Comparison of ENCODE assay signal across 34 cellular contexts in genomic region chr3:13838421-13838820, GRCh38. TPM values are rescaled to one million over a fixed set of nuclear protein-coding genes. Genes with fewer than 3 reads are reported as not detected.
"Had no signal": no experiment of that assay in that cellular context is flagged by ENCODE, and none has a peak within 500 bp of the region (broad histone marks: within the 10 kb centered on the region; RNA-seq: fewer than 3 reads in every experiment).

No MANE protein-coding gene starts in this region.

- H3K4me3 ChIP-seq: adrenal gland, body of pancreas, esophagus squamous epithelium, gastroesophageal sphincter, heart right ventricle had no signal

- H3K27ac ChIP-seq: adrenal gland, body of pancreas, esophagus squamous epithelium, gastroesophageal sphincter, heart right ventricle had no signal

- FAIRE-seq: colon had no signal

- H3K36me3 ChIP-seq: adrenal gland, esophagus squamous epithelium, gastroesophageal sphincter, heart right ventricle had no signal

- H3K4me1 ChIP-seq: adrenal gland, body of pancreas, gastroesophageal sphincter, heart right ventricle had no signal

- DNase-seq: activated CD4-positive, alpha-beta memory T cell treated with anti-CD3 and anti-CD28 coated beads for 36 hours; activated CD4-positive, alpha-beta T cell treated with anti-CD3 and anti-CD28 coated beads for 36 hours; activated CD4-positive, alpha-beta T cell treated with anti-CD3 and anti-CD28 coated beads, Interleukin-2, amount 10 ng/mL, durations not matched to agents 24 days and 14 days; activated CD4-positive, CD25-positive, alpha-beta regulatory T cell; activated CD4-positive, CD25-positive, alpha-beta regulatory T cell treated with anti-CD3 and anti-CD28 coated beads, Interleukin-2, amount 50 U/mL, for 72 hours; activated CD8-positive, alpha-beta memory T cell treated with anti-CD3 and anti-CD28 coated beads, Interleukin-2, amount 10 ng/mL, durations not matched to agents 7 days and 5 days; activated CD8-positive, alpha-beta memory T cell treated with anti-CD3 and anti-CD28 coated beads, Interleukin-2, amount 50 U/mL, for 4 hours; activated CD8-positive, alpha-beta T cell treated with anti-CD3 and anti-CD28 coated beads, Interleukin-2, amount 10 ng/mL, durations not matched to agents 7 days and 5 days; activated effector memory CD4-positive, alpha-beta T cell treated with anti-CD3 and anti-CD28 coated beads, Interleukin-2, amount 50 U/mL, for 16 hours; activated naive CD4-positive, alpha-beta T cell treated with anti-CD3 and anti-CD28 coated beads for 36 hours; activated naive CD8-positive, alpha-beta T cell treated with anti-CD3 and anti-CD28 coated beads for 36 hours; activated naive CD8-positive, alpha-beta T cell treated with anti-CD3 and anti-CD28 coated beads, Interleukin-2, amount 50 U/mL, for 24 hours; activated T-cell treated with anti-CD3 and anti-CD28 coated beads, Interleukin-2, amount 50 U/mL, for 1 hour; activated T-cell treated with anti-CD3 and anti-CD28 coated beads, Interleukin-2, amount 50 U/mL, for 48 hours; adrenal gland; amygdala; body of pancreas; cortex of kidney; dermis blood vessel endothelial cell; effector CD4-positive, alpha-beta T cell; effector memory CD8-positive, alpha-beta T cell; esophagus squamous epithelium; foreskin melanocyte; heart right ventricle; T-helper 2 cell had no signal

- H3K27me3 ChIP-seq: body of pancreas had no signal

- H3K9me3 ChIP-seq: adrenal gland, body of pancreas, esophagus squamous epithelium, gastroesophageal sphincter, heart right ventricle had no signal

- ATAC-seq: activated CD4-positive, alpha-beta T cell treated with anti-CD3 and anti-CD28 coated beads for 36 hours; activated CD8-positive, alpha-beta memory T cell treated with anti-CD3 and anti-CD28 coated beads, Interleukin-2, amount 10 ng/mL, durations not matched to agents 7 days and 5 days; activated CD8-positive, alpha-beta T cell treated with anti-CD3 and anti-CD28 coated beads, Interleukin-2, amount 10 ng/mL, durations not matched to agents 7 days and 5 days; activated naive CD8-positive, alpha-beta T cell treated with anti-CD3 and anti-CD28 coated beads, Interleukin-2, amount 50 U/mL, for 24 hours; body of pancreas; effector memory CD8-positive, alpha-beta T cell; gastroesophageal sphincter; heart right ventricle had no signal

RNA-seq across cellular contexts. Expression of gene WNT7A, which starts 41.5 kb away (rescaled TPM):
- total RNA-seq: activated CD4-positive, alpha-beta T cell treated with anti-CD3 and anti-CD28 coated beads, Interleukin-2, amount 10 ng/mL, durations not matched to agents 24 days and 14 days; activated CD8-positive, alpha-beta memory T cell treated with anti-CD3 and anti-CD28 coated beads, Interleukin-2, amount 10 ng/mL, durations not matched to agents 7 days and 5 days; activated CD8-positive, alpha-beta T cell treated with anti-CD3 and anti-CD28 coated beads, Interleukin-2, amount 10 ng/mL, durations not matched to agents 7 days and 5 days; activated T-helper 1 cell treated with anti-CD3 and anti-CD28 coated beads, Interleukin-12 subunit alpha, Interleukin-12 subunit beta, Interleukin-2, Interleukin-4 antibody, amounts not matched to agents 30 ng/mL and 10 ng/mL and 1 ng/mL, durations not matched to agents 14 hours and 24 hours and 36 hours; activated T-helper 2 cell treated with anti-CD3 and anti-CD28 coated beads, Interferon-gamma antibody, Interleukin-2, Interleukin-4, amounts not matched to agents 10 μg/mL and 5 μg/mL and 100 μg/mL, durations not matched to agents 14 hours and 24 hours and 36 hours; aorta; chondrocyte; fibroblast of lung; fibroblast of villous mesenchyme; glomerular endothelial cell; heart right ventricle had no signal
- polyA plus RNA-seq: adrenal gland, aorta, fibroblast of lung, heart right ventricle had no signal
